ENCODE assay signal across 9 cellular contexts in genomic region chr13:91174886-91175501, GRCh38.
DNase-seq lines count a peak whose midpoint lies in the region; ATAC-seq, FAIRE-seq and TF ChIP-seq lines count a peak whose summit lies in the region.
"Had no signal": no experiment of that assay in that cellular context is flagged by ENCODE, and none has a peak within 500 bp of the region (broad histone marks: within the 10 kb centered on the region; RNA-seq: fewer than 3 reads in every experiment).

No MANE protein-coding gene starts in this region.

- H3K4me3 ChIP-seq in epithelial cell of esophagus (ENCODE audit: low read length) (peak overlapping the region; percentile 32), mucosa of descending colon (no peak overlapping the region)

- ATAC-seq in Right ventricle myocardium superior (ENCODE audit: poor library complexity) = peak; percentile 20
- no peak for ATAC-seq in Right ventricle myocardium inferior
- peak; percentile 21 for ATAC-seq in mucosa of descending colon
- no peak for ATAC-seq in HG03139 (IDR thresholded peaks at IDR 0.05; ENCODE audit: unreplicated experiment)
- no peak for ATAC-seq in GM18519 (IDR thresholded peaks at IDR 0.05; ENCODE audit: low FRiP score, unreplicated experiment)

- H3K4me1 ChIP-seq in mucosa of descending colon (ENCODE audit: low read depth) = no peaks in the 10 kb centered on the region

- H3K36me3 ChIP-seq in mucosa of descending colon (ENCODE audit: low read depth) = no peaks in the 10 kb centered on the region

- no peaks in the 10 kb centered on the region for H3K9me3 ChIP-seq in mucosa of descending colon

- no peak for DNase-seq in Right ventricle myocardium superior
- DNase-seq in Right ventricle myocardium inferior (ENCODE audit: missing footprints) = no peak
- DNase-seq in epithelial cell of esophagus (ENCODE audit: low read depth) = no peak
- DNase-seq in mucosa of descending colon = no peak
- peak; percentile 9 for DNase-seq in urothelium cell line (ENCODE audit: low spot score)
- DNase-seq in activated CD4-positive, alpha-beta T cell treated with anti-CD3 and anti-CD28 coated beads, Interleukin-2, amount 50 U/mL, for 48 hours = no peak
- DNase-seq: NCI-H2171 treated with DMSO at 0.1 percent for 48 hours had no signal

- no peak for FAIRE-seq in urothelium cell line (lab: Jason Lieb, UNC)

- TF ChIP-seq CTCF in epithelial cell of esophagus (IDR thresholded peaks at IDR 0.05; ENCODE audit: insufficient read depth, low read depth, low read length, missing control alignments) (no peak), mucosa of descending colon (IDR thresholded peaks at IDR 0.05) (no peak)

- intact Hi-C loops in Right ventricle myocardium superior (cut with DNase I) (no loop called here), Right ventricle myocardium inferior (cut with DNase I) (no loop called here), mucosa of descending colon (cut with DNase I, micrococcal nuclease) (no loop called here)

Comparison
In these comparisons a context has a peak if more than half of its experiments do, and no peak if none do; other contexts are left out.
1. ATAC-seq: peak in Right ventricle myocardium superior (single experiment) and mucosa of descending colon (single experiment); none in Right ventricle myocardium inferior (single experiment), HG03139 (single experiment) and GM18519 (single experiment).